In the genomic region with DNA sequence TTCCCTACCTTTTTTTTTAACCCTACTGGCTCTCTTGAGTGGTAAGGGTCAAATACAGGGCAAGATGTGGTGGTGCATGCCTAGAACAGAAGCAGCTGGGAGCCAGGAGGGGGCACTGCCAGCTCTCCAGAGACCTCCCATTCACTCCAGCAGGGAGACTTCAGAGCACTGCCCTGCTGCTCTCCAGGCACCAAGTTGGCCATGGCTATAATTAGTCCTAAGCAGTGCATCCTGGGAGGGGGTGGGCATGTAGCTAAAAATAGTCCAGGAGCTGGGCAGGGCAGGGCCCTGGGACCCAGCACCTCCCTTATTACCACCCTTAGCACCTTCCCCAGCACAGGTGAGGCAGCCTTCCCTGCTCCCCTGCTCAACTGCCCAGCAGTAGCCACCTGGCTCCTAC, we compare ENCODE assay signal across 7 cellular contexts. TPM values are rescaled to one million over a fixed set of nuclear protein-coding genes. Genes with fewer than 3 reads are reported as not detected.
A peak's percentile ranks its signal among the peaks of the same experiment; 100 is the strongest.
DNase-seq lines count a peak whose midpoint lies in the region; ATAC-seq, FAIRE-seq and TF ChIP-seq lines count a peak whose summit lies in the region.

No MANE protein-coding gene starts in this region.

- H3K4me2 ChIP-seq in IMR-90 (ENCODE audit: low read depth, low read length) (no peak overlapping the region), mesendoderm (ENCODE audit: low read length) (no peak overlapping the region)

- H2AK9ac ChIP-seq in IMR-90 (replicated peaks; ENCODE audit: low read depth, low read length, poor library complexity): peak overlapping the region; percentile 89

- H3K4ac ChIP-seq in IMR-90 (ENCODE audit: low read depth, low read length) (no peak overlapping the region), mesendoderm (ENCODE audit: low read depth, low read length) (no peak overlapping the region)

- ATAC-seq in IMR-90 (ENCODE audit: low read depth) (no peak), GM21367 (IDR thresholded peaks at IDR 0.05; ENCODE audit: unreplicated experiment) (no peak), GM21576 (IDR thresholded peaks at IDR 0.05; ENCODE audit: unreplicated experiment) (no peak)

- no peaks in the 10 kb centered on the region for H3K9me3 ChIP-seq in IMR-90 (ENCODE audit: control insufficient read depth, insufficient read depth, low read length)

- dilution Hi-C loops in IMR-90 (cut with HindIII; ENCODE audit: low sequenced_read_pairs, unreplicated experiment): no loop called here

- no peak overlapping the region for H3K23ac ChIP-seq in IMR-90 (ENCODE audit: low read depth, low read length)
- H3K23ac ChIP-seq in mesendoderm (ENCODE audit: low read length): no peak overlapping the region

- in situ Hi-C loops in IMR-90 (cut with MboI; ENCODE audit: low sequenced_read_pairs) (no loop called here), astrocyte of the cerebellum (cut with HindIII; ENCODE audit: low sequenced_read_pairs) (no loop called here)

- H3K4me1 ChIP-seq in IMR-90 (ENCODE audit: control insufficient read depth, insufficient read depth, low read length) (peaks cover 15% of the 10 kb centered on the region), mesendoderm (ENCODE audit: control insufficient read depth, low read depth, low read length) (peaks cover 9% of the 10 kb centered on the region)

- no TSS peak for BruUV-seq in IMR-90 (replicated peaks; lab: Mats Ljungman, UMichigan)

- no peak overlapping the region for H4K91ac ChIP-seq in IMR-90 (ENCODE audit: insufficient read depth, low read depth, low read length)

- H3K4me3 ChIP-seq in IMR-90 (ENCODE audit: insufficient read depth, low read depth, low read length) (no peak overlapping the region), astrocyte of the cerebellum (ENCODE audit: low read depth, low read length) (no peak overlapping the region), mesendoderm (ENCODE audit: low read length) (no peak overlapping the region)

- H2BK20ac ChIP-seq in IMR-90 (ENCODE audit: low read depth, low read length): no peak overlapping the region

- intact Hi-C loops in IMR-90 (cut with micrococcal nuclease): no loop called here

- H3K9me1 ChIP-seq in IMR-90 (ENCODE audit: insufficient read depth, low read length): peaks cover 25% of the 10 kb centered on the region

- peak; percentile 52 for DNase-seq in Daoy (ENCODE audit: low read depth)
- peak; percentile 36 for DNase-seq in IMR-90
- DNase-seq in astrocyte of the cerebellum (ENCODE audit: low read depth): no peak
- DNase-seq in mesendoderm: peak; percentile 73
- no peak for DNase-seq in H54 (ENCODE audit: insufficient read length, low spot score)

- H2AFZ ChIP-seq in IMR-90 (replicated peaks; ENCODE audit: low read length, poor library complexity): peak overlapping the region; percentile 46

- H3K36me3 ChIP-seq in IMR-90 (ENCODE audit: control insufficient read depth, insufficient read depth, low read length): no peaks in the 10 kb centered on the region
- no peaks in the 10 kb centered on the region for H3K36me3 ChIP-seq in mesendoderm (ENCODE audit: control insufficient read depth, insufficient read depth, low read length)

- POLR2A ChIA-PET in IMR-90 (lab: Charles Lee; ENCODE audit: unreplicated experiment): no interaction called here

- H4K5ac ChIP-seq in IMR-90 (ENCODE audit: low read depth, low read length) (no peak overlapping the region), mesendoderm (ENCODE audit: low read length) (no peak overlapping the region)

- H3K79me1 ChIP-seq in IMR-90 (ENCODE audit: low read depth in 1 of 2, low read length in 2 of 2) (peaks cover 0 to 22% of the 10 kb centered on the region in 2 experiments; a peak in 1 of 4 replicates), mesendoderm (ENCODE audit: low read length) (no peaks in the 10 kb centered on the region)

- H3K27ac ChIP-seq in IMR-90 (ENCODE audit: insufficient read depth, low read length) (no peak overlapping the region), mesendoderm (ENCODE audit: low read depth, low read length) (no peak overlapping the region)

- H4K8ac ChIP-seq in IMR-90 (ENCODE audit: low read depth in 2 of 2, low read length in 2 of 2): no peak overlapping the region
- no peak overlapping the region for H4K8ac ChIP-seq in mesendoderm (ENCODE audit: low read depth, low read length)

- H2AK5ac ChIP-seq in IMR-90 (ENCODE audit: low read depth, low read length) (peak overlapping the region; percentile 15; the same call in 1 of the 2 replicates), mesendoderm (ENCODE audit: low read length) (no peak overlapping the region)

- H3K27me3 ChIP-seq in IMR-90 (ENCODE audit: control insufficient read depth, insufficient read depth, low read length) (no peaks in the 10 kb centered on the region; the same call in 1 of the 2 replicates), mesendoderm (ENCODE audit: insufficient read depth, low read length, poor library complexity) (peaks cover 8% of the 10 kb centered on the region)

- FAIRE-seq in H54 (lab: Jason Lieb, UNC): no peak

- TF ChIP-seq RAD21 in IMR-90 (IDR thresholded peaks at IDR 0.05; ENCODE audit: low read length): peak; percentile 51

- H4K20me1 ChIP-seq in IMR-90 (ENCODE audit: insufficient read depth, low read length): peaks cover 9% of the 10 kb centered on the region; the same call in 1 of the 2 replicates

- TF ChIP-seq POLR2A in IMR-90 (IDR thresholded peaks at IDR 0.05; ENCODE audit: low read depth, low read length): no peak
- TF ChIP-seq POLR2A in H54 (IDR thresholded peaks at IDR 0.05; ENCODE audit: low read depth, low read length): no peak

- H2BK15ac ChIP-seq in IMR-90 (ENCODE audit: low read depth, low read length) (no peak overlapping the region), mesendoderm (replicated peaks; ENCODE audit: low read depth) (no peak overlapping the region)

- CTCF ChIA-PET in IMR-90 (lab: Yijun Ruan, JAX): interaction anchor here (0.9 kb wide), 1 partner anchor 21 kb away, joined by 3 read pairs; no protein-coding TSS in a partner anchor

- H2BK120ac ChIP-seq in IMR-90 (ENCODE audit: low read depth, low read length) (no peak overlapping the region), mesendoderm (ENCODE audit: low read depth, low read length) (no peak overlapping the region)

- H2BK5ac ChIP-seq in IMR-90 (ENCODE audit: low read depth, low read length, poor library complexity, severe bottlenecking): no peak overlapping the region
- H2BK5ac ChIP-seq in mesendoderm (ENCODE audit: low read length): no peak overlapping the region

- no peaks in the 10 kb centered on the region for H3K79me2 ChIP-seq in mesendoderm (ENCODE audit: control insufficient read depth, insufficient read depth, low read length)

- H3K56ac ChIP-seq in IMR-90 (ENCODE audit: extremely low read depth, insufficient read depth, low read length): no peak overlapping the region
- H3K56ac ChIP-seq in mesendoderm (ENCODE audit: low read length): no peak overlapping the region

- H3K9ac ChIP-seq in IMR-90 (ENCODE audit: low read depth, low read length): no peak overlapping the region
- H3K9ac ChIP-seq in mesendoderm (ENCODE audit: low read length): no peak overlapping the region

- TF ChIP-seq CTCF in IMR-90 (conservative IDR thresholded peaks at IDR 0.05; ENCODE audit: low read depth, low read length): peak; percentile 50
- TF ChIP-seq CTCF in astrocyte of the cerebellum (IDR thresholded peaks at IDR 0.05; ENCODE audit: low read depth, low read length, missing control alignments): peak; percentile 22

- H3K18ac ChIP-seq in IMR-90 (ENCODE audit: low read depth, low read length): no peak overlapping the region
- H3K18ac ChIP-seq in mesendoderm (ENCODE audit: low read length): no peak overlapping the region

- H3K14ac ChIP-seq in IMR-90 (replicated peaks; ENCODE audit: low read depth, low read length): 0 out of 2 replicates have a peak overlapping the region, but pooled peaks have one; percentile 15

TF ChIP-seq in IMR-90, 13 proteins besides CTCF, POLR2A, EP300 and RAD21 (continues in another document):
- TF ChIP-seq MXI1 (IDR thresholded peaks at IDR 0.05; ENCODE audit: borderline replicate concordance, low read depth, low read length): no peak
- peak; percentile 38; the same call in 1 of the 2 replicates for TF ChIP-seq SMC3 (IDR thresholded peaks at IDR 0.05; ENCODE audit: low read depth, low read length)
- TF ChIP-seq FOS (IDR thresholded peaks at IDR 0.05; ENCODE audit: low read depth, low read length): no peak

RNA-seq across cellular contexts. Expression of a gene that starts 3.5 kb away (rescaled TPM):
- total RNA-seq in Daoy (2014; rRNA removed; shearing (Covaris generic)): 0.51 TPM in 1 of 2 replicates, not detected in the other
- 2.8 and 3.4 TPM in 2 replicates for total RNA-seq in IMR-90 (2012; rRNA removed)
- 7.6 and 7.8 TPM in 2 replicates for polyA plus RNA-seq in IMR-90 (2012; rRNA removed)
- polyA plus RNA-seq in IMR-90 (2012; cell fraction: cytosol; rRNA removed): 1.4 and 2.8 TPM in 2 replicates
- polyA plus RNA-seq in IMR-90 (2012; cell fraction: nucleus; rRNA removed; ENCODE audit: low replicate concordance): 139 and 203 TPM in 2 replicates
- polyA plus RNA-seq in mesendoderm (2013, experiment 1 of 2): 0.62 TPM
- 0.60 TPM for polyA plus RNA-seq in mesendoderm (2013, experiment 2 of 2)

RNA-seq across cellular contexts. Expression of a gene that starts 26.3 kb away (rescaled TPM):
- 13.1 and 15.8 TPM in 2 replicates for total RNA-seq in Daoy (2014; rRNA removed; shearing (Covaris generic))
- 0.90 and 1.1 TPM in 2 replicates for total RNA-seq in IMR-90 (2012; rRNA removed)
- 4.0 and 5.2 TPM in 2 replicates for polyA plus RNA-seq in IMR-90 (2012; rRNA removed)
- polyA plus RNA-seq in IMR-90 (2012; cell fraction: cytosol; rRNA removed): 1.9 and 4.4 TPM in 2 replicates
- polyA plus RNA-seq in IMR-90 (2012; cell fraction: nucleus; rRNA removed; ENCODE audit: low replicate concordance): 27.5 and 68.3 TPM in 2 replicates
- polyA plus RNA-seq in mesendoderm (2013, experiment 1 of 2): 6.2 TPM
- 6.2 TPM for polyA plus RNA-seq in mesendoderm (2013, experiment 2 of 2)

RNA-seq across cellular contexts. Expression of a gene that starts 29.8 kb away (rescaled TPM):
- total RNA-seq in Daoy (2014; rRNA removed; shearing (Covaris generic)): 22.0 and 23.2 TPM in 2 replicates
- total RNA-seq in IMR-90 (2012; rRNA removed): 13.3 and 14.2 TPM in 2 replicates
- 34.2 and 37.1 TPM in 2 replicates for polyA plus RNA-seq in IMR-90 (2012; rRNA removed)
- polyA plus RNA-seq in IMR-90 (2012; cell fraction: cytosol; rRNA removed): 25.3 and 30.3 TPM in 2 replicates
- 57.7 and 127 TPM in 2 replicates for polyA plus RNA-seq in IMR-90 (2012; cell fraction: nucleus; rRNA removed; ENCODE audit: low replicate concordance)
- polyA plus RNA-seq in mesendoderm (2013, experiment 1 of 2): 34.9 TPM
- 38.2 TPM for polyA plus RNA-seq in mesendoderm (2013, experiment 2 of 2)

RNA-seq across cellular contexts. Expression of a gene that starts 50.8 kb away (rescaled TPM):
- total RNA-seq in Daoy (2014; rRNA removed; shearing (Covaris generic)): 40.2 and 44.8 TPM in 2 replicates
- total RNA-seq in IMR-90 (2012; rRNA removed): 18.3 and 22.0 TPM in 2 replicates
- 48.3 and 53.1 TPM in 2 replicates for polyA plus RNA-seq in IMR-90 (2012; rRNA removed)
- polyA plus RNA-seq in IMR-90 (2012; cell fraction: cytosol; rRNA removed): 41.4 and 69.6 TPM in 2 replicates
- 126 and 323 TPM in 2 replicates for polyA plus RNA-seq in IMR-90 (2012; cell fraction: nucleus; rRNA removed; ENCODE audit: low replicate concordance)
- polyA plus RNA-seq in mesendoderm (2013, experiment 1 of 2): 7.2 TPM
- polyA plus RNA-seq in mesendoderm (2013, experiment 2 of 2): 7.6 TPM

RNA-seq across cellular contexts. Expression of a gene that starts 52.4 kb away (rescaled TPM):
- total RNA-seq in Daoy (2014; rRNA removed; shearing (Covaris generic)): 2.6 and 4.1 TPM in 2 replicates
- total RNA-seq in IMR-90 (2012; rRNA removed): 3.1 and 3.2 TPM in 2 replicates
- polyA plus RNA-seq in IMR-90 (2012; rRNA removed): 4.5 and 4.6 TPM in 2 replicates
- 3.3 and 4.4 TPM in 2 replicates for polyA plus RNA-seq in IMR-90 (2012; cell fraction: cytosol; rRNA removed)
- 3.2 and 4.0 TPM in 2 replicates for polyA plus RNA-seq in IMR-90 (2012; cell fraction: nucleus; rRNA removed; ENCODE audit: low replicate concordance)
- polyA plus RNA-seq in mesendoderm (2013, experiment 1 of 2): 0.29 TPM
- 0.29 TPM for polyA plus RNA-seq in mesendoderm (2013, experiment 2 of 2)

Comparison
In these comparisons a context has a peak if more than half of its experiments do, and no peak if none do; other contexts are left out.
1. DNase-seq: peak in Daoy (single experiment), IMR-90 (single experiment) and mesendoderm (single experiment); none in astrocyte of the cerebellum (single experiment) and H54 (single experiment).